ENCODE assay signal across 8 cellular contexts in genomic region chr3:54830658-54831057, GRCh38.
DNase-seq lines count a peak whose midpoint lies in the region; ATAC-seq and TF ChIP-seq lines count a peak whose summit lies in the region.

No MANE protein-coding gene starts in this region.

- intact Hi-C loops in Panc1 (cut with micrococcal nuclease; ENCODE audit: unreplicated experiment): loop anchor here (10.0 kb wide), 1 partner anchor 1214 kb away; no protein-coding TSS in a partner anchor

- TF ChIP-seq CTCF in AG09309 (IDR thresholded peaks at IDR 0.05; ENCODE audit: control insufficient read depth, insufficient read depth, low read depth, low read length, missing control alignments) (peak; percentile 56), GM12873 (IDR thresholded peaks at IDR 0.05; ENCODE audit: insufficient read depth, low read depth, low read length, missing control alignments) (peak; percentile 78), Panc1 (IDR thresholded peaks at IDR 0.05) (peak; percentile 78), hepatocyte (IDR thresholded peaks at IDR 0.05; ENCODE audit: poor library complexity) (peak; percentile 54)

- no peaks in the 10 kb centered on the region for H3K79me2 ChIP-seq in hepatocyte

- no TSS peak for BruUV-seq in Panc1 (replicated peaks; lab: Mats Ljungman, UMichigan)

- H4K20me1 ChIP-seq in hepatocyte (ENCODE audit: insufficient read depth, poor library complexity, severe bottlenecking): no peaks in the 10 kb centered on the region

- no peak overlapping the region for H2AFZ ChIP-seq in hepatocyte

- no peaks in the 10 kb centered on the region for H3K27me3 ChIP-seq in Panc1 (ENCODE audit: control insufficient read depth, insufficient read depth, low read length)
- H3K27me3 ChIP-seq in hepatocyte: no peaks in the 10 kb centered on the region

- H3K4me2 ChIP-seq in hepatocyte: no peak overlapping the region

- DNase-seq in AG09309 (ENCODE audit: low read depth): no peak
- no peak for DNase-seq in Panc1 (ENCODE audit: low read depth, low spot score)
- peak; percentile 24 for DNase-seq in hepatocyte (ENCODE audit: low spot score)
- DNase-seq in A172 (ENCODE audit: low spot score): no peak
- no peak for DNase-seq in cerebellum (ENCODE audit: low spot score)

- 77% methylated on average over 8 of the region's 8 CpGs for WGBS in hepatocyte (ENCODE audit: low lambda C conversion rate, missing lambda C conversion rate)

- H3K27ac ChIP-seq in Panc1 (ENCODE audit: low read length) (no peak overlapping the region), hepatocyte (no peak overlapping the region)

- in situ Hi-C loops in Panc1 (cut with HindIII; ENCODE audit: low pct_unique_long_range_greater_than_20kb, low sequenced_read_pairs): no loop called here

- H3K4me3 ChIP-seq in AG09309 (ENCODE audit: control insufficient read depth, low read depth, low read length): no peak overlapping the region
- no peak overlapping the region for H3K4me3 ChIP-seq in Panc1 (ENCODE audit: low read depth in 2 of 2, low read length in 2 of 2)
- no peak overlapping the region for H3K4me3 ChIP-seq in hepatocyte

- H3K36me3 ChIP-seq in Panc1 (ENCODE audit: control insufficient read depth, insufficient read depth, low read length) (no peaks in the 10 kb centered on the region), hepatocyte (replicated peaks; ENCODE audit: insufficient read depth, low read depth) (no peaks in the 10 kb centered on the region)

- POLR2A ChIA-PET in Panc1 (lab: Charles Lee): interaction anchor here (0.6 kb wide), 1 partner anchor 351 kb away, joined by 7 read pairs; no protein-coding TSS in a partner anchor

- H3K9me3 ChIP-seq in Panc1 (ENCODE audit: control insufficient read depth, insufficient read depth, low read depth, low read length) (no peaks in the 10 kb centered on the region), hepatocyte (ENCODE audit: low read depth) (no peaks in the 10 kb centered on the region)

- ATAC-seq in Panc1 (no peak), HG02938 (IDR thresholded peaks at IDR 0.05; ENCODE audit: unreplicated experiment) (no peak), HG02981 (IDR thresholded peaks at IDR 0.05; ENCODE audit: unreplicated experiment) (no peak)

- H3K9me2 ChIP-seq in hepatocyte (replicated peaks; ENCODE audit: insufficient read depth): no peaks in the 10 kb centered on the region

- CTCF ChIA-PET in Panc1 (lab: Charles Lee): interaction anchor here (0.5 to 0.6 kb wide), 3 partner anchors 500 to 1432 kb away, joined by 3 to 4 read pairs (median 4); no protein-coding TSS in a partner anchor

- H3K4me1 ChIP-seq in Panc1 (ENCODE audit: control insufficient read depth, insufficient read depth, low read length) (no peaks in the 10 kb centered on the region), hepatocyte (ENCODE audit: insufficient read depth) (peaks cover 6% of the 10 kb centered on the region)
